9 cellular contexts compared by ENCODE assay signal in the genomic region with DNA sequence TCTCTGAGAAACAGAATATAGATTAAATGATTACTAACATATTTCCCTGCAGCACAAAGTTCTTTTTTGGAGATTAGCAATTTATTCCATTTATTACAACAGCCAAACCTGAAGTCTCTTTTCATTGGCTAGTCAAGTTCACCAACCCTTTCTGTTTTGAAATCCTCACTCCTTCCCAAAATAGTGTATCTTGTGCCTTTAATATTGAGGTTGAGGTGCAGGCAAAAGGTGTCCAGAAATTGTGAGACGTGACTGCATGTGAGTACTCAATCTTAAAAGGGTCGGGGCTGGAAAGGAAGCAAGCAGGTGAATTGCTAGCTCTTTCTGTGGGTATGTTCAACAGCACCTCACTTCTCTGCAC. TPM values are rescaled to one million over a fixed set of nuclear protein-coding genes. Genes with fewer than 3 reads are reported as not detected.
DNase-seq lines count a peak whose midpoint lies in the region; ATAC-seq and TF ChIP-seq lines count a peak whose summit lies in the region.
"Had no signal": no experiment of that assay in that cellular context is flagged by ENCODE, and none has a peak within 500 bp of the region (broad histone marks: within the 10 kb centered on the region; RNA-seq: fewer than 3 reads in every experiment).

No MANE protein-coding gene starts in this region.

- H3K4me1 Mint-ChIP-seq in activated T-cell treated with anti-CD3 and anti-CD28 coated beads, Interleukin-2, amount 50 U/mL, for 24 hours (ENCODE audit: low read depth) = peaks cover 92% of the 10 kb centered on the region
- H3K4me1 Mint-ChIP-seq in brain (peaks cover 80% of the 10 kb centered on the region), mesothelial cell of epicardium (peaks cover 66% of the 10 kb centered on the region)

- 55 to 75% methylated on average over 2 of the region's 2 CpGs for WGBS in tibial nerve, 2 donors

- DNase-seq in activated T-cell treated with anti-CD3 and anti-CD28 coated beads, Interleukin-2, amount 50 U/mL, for 24 hours = no peak
- DNase-seq in activated T-cell treated with anti-CD3 and anti-CD28 coated beads, Interleukin-2, amount 50 U/mL, for 48 hours = no peak
- DNase-seq in mesothelial cell of epicardium (ENCODE audit: low spot score in 2 of 2, unreplicated experiment in 2 of 2) (no peak), tibial nerve (ENCODE audit: low spot score in 2 of 2) (no peak), LoVo (ENCODE audit: low spot score) (no peak), NCI-H446 treated with DMSO at 0.1 percent for 48 hours (lab: John Stamatoyannopoulos, UW) (no peak)
- DNase-seq: effector memory CD4-positive, alpha-beta T cell had no signal

- peaks cover 0 to 56% (median 48%) of the 10 kb centered on the region in 4 donors for H3K4me1 ChIP-seq in tibial nerve

- ATAC-seq in GM21390 (IDR thresholded peaks at IDR 0.05; ENCODE audit: unreplicated experiment) = no peak

- H3K36me3 Mint-ChIP-seq in activated T-cell treated with anti-CD3 and anti-CD28 coated beads, Interleukin-2, amount 50 U/mL, for 24 hours (ENCODE audit: low read depth) = peaks cover 4% of the 10 kb centered on the region
- H3K36me3 Mint-ChIP-seq in brain (no peaks in the 10 kb centered on the region), mesothelial cell of epicardium (peaks cover 3% of the 10 kb centered on the region)

- peak in 1 of 2 donors; percentile 4 for TF ChIP-seq EP300 in tibial nerve (IDR thresholded peaks at IDR 0.05)

- no peaks in the 10 kb centered on the region for H3K27me3 Mint-ChIP-seq in activated T-cell treated with anti-CD3 and anti-CD28 coated beads, Interleukin-2, amount 50 U/mL, for 24 hours
- H3K27me3 Mint-ChIP-seq in brain (no peaks in the 10 kb centered on the region), mesothelial cell of epicardium (ENCODE audit: low read depth) (no peaks in the 10 kb centered on the region)

- peak overlapping the region; percentile 44 to 89 (median 78) for H3K27ac ChIP-seq in tibial nerve

- no peaks in the 10 kb centered on the region for H3K36me3 ChIP-seq in tibial nerve

- H3K4me3 Mint-ChIP-seq in activated T-cell treated with anti-CD3 and anti-CD28 coated beads, Interleukin-2, amount 50 U/mL, for 24 hours = peak overlapping the region; percentile 44
- H3K4me3 Mint-ChIP-seq in brain (peak overlapping the region in 4 of 5 experiments; percentile 63 to 84 (median 76)), mesothelial cell of epicardium (no peak overlapping the region)

- H3K4me3 ChIP-seq in tibial nerve = peak overlapping the region in 1 of 4 donors; percentile 29

- no peaks in the 10 kb centered on the region for H3K27me3 ChIP-seq in tibial nerve

- peak overlapping the region; percentile 92 for H3K27ac Mint-ChIP-seq in activated T-cell treated with anti-CD3 and anti-CD28 coated beads, Interleukin-2, amount 50 U/mL, for 24 hours
- H3K27ac Mint-ChIP-seq in brain (peak overlapping the region; percentile 84 to 98 (median 96)), mesothelial cell of epicardium (peak overlapping the region; percentile 91)

- no peaks in the 10 kb centered on the region for H3K9me3 Mint-ChIP-seq in activated T-cell treated with anti-CD3 and anti-CD28 coated beads, Interleukin-2, amount 50 U/mL, for 24 hours
- H3K9me3 Mint-ChIP-seq in brain = peaks cover 0 to 11% (median 5%) of the 10 kb centered on the region in 5 experiments
- peaks cover 3% of the 10 kb centered on the region for H3K9me3 Mint-ChIP-seq in mesothelial cell of epicardium

- TF ChIP-seq POLR2A in tibial nerve (IDR thresholded peaks at IDR 0.05) = no peak

- TF ChIP-seq CTCF in brain (conservative IDR thresholded peaks at IDR 0.05) (no peak), mesothelial cell of epicardium (IDR thresholded peaks at IDR 0.05; ENCODE audit: unreplicated experiment) (no peak), tibial nerve (IDR thresholded peaks at IDR 0.05) (no peak)

- no peaks in the 10 kb centered on the region for H3K9me3 ChIP-seq in tibial nerve

RNA-seq across cellular contexts. Expression of gene FOXN3, which starts 11.1 kb away (rescaled TPM):
- 46.4 TPM for polyA plus RNA-seq in brain (ENCODE audit: insufficient read depth, low read depth, low replicate concordance)
- total RNA-seq in mesothelial cell of epicardium (114 to 124 TPM (median 120 TPM) in 3 replicates), tibial nerve (100 to 1,000 TPM in 3 of 4 donors, 10 to 100 TPM in 1; 98.7 to 116 (median 103) TPM)
